34 cellular contexts compared by ENCODE assay signal in the genomic region with DNA sequence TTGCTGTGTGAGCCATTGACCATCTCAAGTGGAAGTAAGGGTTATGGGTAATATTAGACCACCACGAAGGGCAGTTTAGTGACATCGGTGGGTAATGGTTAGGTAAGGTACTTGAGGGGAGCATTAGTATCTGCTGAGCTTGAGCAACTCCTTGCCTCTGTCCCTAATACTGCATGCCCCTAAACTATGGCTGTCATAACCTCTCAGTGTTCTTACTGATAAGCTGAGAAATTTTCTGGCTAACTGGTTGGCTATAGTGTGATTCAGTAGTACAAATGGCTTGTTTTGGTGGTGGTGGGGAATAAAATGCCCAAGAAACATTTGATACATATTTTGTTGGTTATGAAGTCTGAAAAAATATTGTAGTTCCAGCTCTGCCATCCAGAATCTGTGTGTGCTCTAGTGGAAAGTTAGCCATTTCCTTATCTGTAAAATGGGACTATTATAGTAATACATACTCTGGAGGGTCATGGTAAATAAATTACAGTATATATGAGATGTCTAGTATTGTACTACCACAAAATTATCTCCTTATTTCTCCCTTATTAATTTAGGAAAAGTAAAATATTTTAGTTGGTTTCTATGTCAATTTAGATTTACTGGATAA.
DNase-seq lines count a peak whose midpoint lies in the region; ATAC-seq and TF ChIP-seq lines count a peak whose summit lies in the region.
"Had no signal": no experiment of that assay in that cellular context is flagged by ENCODE, and none has a peak within 500 bp of the region (broad histone marks: within the 10 kb centered on the region; RNA-seq: fewer than 3 reads in every experiment).

No MANE protein-coding gene starts in this region.

- POLR2A ChIA-PET in IMR-90 (lab: Charles Lee; ENCODE audit: unreplicated experiment) = no interaction called here

- no peak overlapping the region for H3K4me3 Mint-ChIP-seq in activated naive CD4-positive, alpha-beta T cell treated with anti-CD3 and anti-CD28 coated beads, Interleukin-2, amount 50 U/mL, for 24 hours
- H3K4me3 Mint-ChIP-seq in activated naive CD4-positive, alpha-beta T cell treated with anti-CD3 and anti-CD28 coated beads, Interleukin-2, amount 10 ng/mL, durations not matched to agents 7 days and 5 days = no peak overlapping the region
- H3K4me3 Mint-ChIP-seq in activated naive CD8-positive, alpha-beta T cell treated with anti-CD3 and anti-CD28 coated beads, Interleukin-2, amount 50 U/mL, for 24 hours = no peak overlapping the region
- H3K4me3 Mint-ChIP-seq in stimulated activated effector memory CD8-positive, alpha-beta T cell treated with anti-CD3 and anti-CD28 coated beads, Interleukin-12 subunit alpha, Interleukin-12 subunit beta, amount 100 ng/mL, for 72 hours = no peak overlapping the region
- H3K4me3 Mint-ChIP-seq: activated CD8-positive, alpha-beta memory T cell treated with anti-CD3 and anti-CD28 coated beads, Interleukin-2, amount 10 ng/mL, durations not matched to agents 7 days and 5 days; activated T-helper 1 cell treated with anti-CD3 and anti-CD28 coated beads, Interleukin-12 subunit alpha, Interleukin-12 subunit beta, Interleukin-2, Interleukin-4 antibody, amounts not matched to agents 30 ng/mL and 10 ng/mL and 1 ng/mL, durations not matched to agents 14 hours and 24 hours and 36 hours had no signal

- H3K23ac ChIP-seq in IMR-90 (ENCODE audit: low read depth, low read length) = no peak overlapping the region

- no peaks in the 10 kb centered on the region for H3K36me3 ChIP-seq in IMR-90 (ENCODE audit: control insufficient read depth, insufficient read depth, low read length)
- no peaks in the 10 kb centered on the region for H3K36me3 ChIP-seq in BE2C
- H3K36me3 ChIP-seq: HAP-1, neutrophil, Peyer's patch, prostate gland, SJCRH30 had no signal

- no TSS peak for BruUV-seq in IMR-90 (replicated peaks; lab: Mats Ljungman, UMichigan)

- TF ChIP-seq POLR2A in IMR-90 (IDR thresholded peaks at IDR 0.05; ENCODE audit: low read depth, low read length) = no peak

- no peak overlapping the region for H4K91ac ChIP-seq in IMR-90 (ENCODE audit: insufficient read depth, low read depth, low read length)

- no peak overlapping the region for H3K9ac ChIP-seq in IMR-90 (ENCODE audit: low read depth, low read length)

- no peak overlapping the region for H3K4ac ChIP-seq in IMR-90 (ENCODE audit: low read depth, low read length)

- H3K56ac ChIP-seq in IMR-90 (ENCODE audit: extremely low read depth, insufficient read depth, low read length) = no peak overlapping the region

- TF ChIP-seq CTCF in IMR-90 (conservative IDR thresholded peaks at IDR 0.05; ENCODE audit: low read depth, low read length) (no peak), BE2C (IDR thresholded peaks at IDR 0.05; ENCODE audit: low read depth, low read length) (no peak)

- DNase-seq in activated naive CD4-positive, alpha-beta T cell treated with anti-CD3 and anti-CD28 coated beads, Interleukin-2, amount 10 ng/mL, durations not matched to agents 7 days and 5 days = no peak
- no peak for DNase-seq in IMR-90
- DNase-seq in activated naive CD8-positive, alpha-beta T cell treated with anti-CD3 and anti-CD28 coated beads, Interleukin-2, amount 50 U/mL, for 24 hours = no peak
- no peak for DNase-seq in stimulated activated effector memory CD8-positive, alpha-beta T cell treated with anti-CD3 and anti-CD28 coated beads, Interleukin-12 subunit alpha, Interleukin-12 subunit beta, amount 100 ng/mL, for 72 hours (ENCODE audit: low spot score in 2 of 2)
- DNase-seq in BE2C = no peak
- DNase-seq in A172 (ENCODE audit: low spot score) = no peak
- DNase-seq in NCI-H524 treated with DMSO at 0.1 percent for 48 hours (lab: John Stamatoyannopoulos, UW) = no peak
- DNase-seq: ACHN; activated CD4-positive, alpha-beta T cell treated with anti-CD3 and anti-CD28 coated beads for 48 hours; activated CD8-positive, alpha-beta memory T cell treated with anti-CD3 and anti-CD28 coated beads, Interleukin-2, amount 10 ng/mL, durations not matched to agents 7 days and 5 days; Caco-2; DMS79 treated with DMSO at 0.1 percent for 48 hours; effector memory CD4-positive, alpha-beta T cell; erythroblast; GDM1; Kasumi-1; NCI-H1436 treated with DMSO at 0.1 percent for 48 hours; NCI-H2081 treated with DMSO at 0.1 percent for 48 hours; NCI-H748 treated with DMSO at 0.1 percent for 48 hours; Peyer's patch; SJCRH30; stimulated activated CD8-positive, alpha-beta memory T cell treated with anti-CD3 and anti-CD28 coated beads, Interleukin-4, amount 100 ng/mL, for 48 hours; SW 1271; T-helper 9 cell had no signal

- CTCF ChIA-PET in activated naive CD4-positive, alpha-beta T cell treated with anti-CD3 and anti-CD28 coated beads, Interleukin-2, amount 10 ng/mL, durations not matched to agents 7 days and 5 days (lab: Charles Lee) = interaction anchor here (1.0 to 2.4 kb wide), 2 partner anchors 231 to 342 kb away, joined by 4 to 7 read pairs; no protein-coding TSS in a partner anchor
- CTCF ChIA-PET in IMR-90 (lab: Yijun Ruan, JAX) = no interaction called here

- WGBS in IMR-90 (ENCODE audit: extremely low coverage in 2 of 2, insufficient read length in 1 of 2), 2 experiments = no CpG with 5 or more reads among the region's 2 CpGs

- no peak overlapping the region for H3K4me2 ChIP-seq in IMR-90 (ENCODE audit: low read depth, low read length)

- H3K18ac ChIP-seq in IMR-90 (ENCODE audit: low read depth, low read length) = no peak overlapping the region

- in situ Hi-C loops in IMR-90 (cut with MboI; ENCODE audit: low sequenced_read_pairs) = no loop called here

- H3K4me3 ChIP-seq in IMR-90 (ENCODE audit: insufficient read depth, low read depth, low read length) = no peak overlapping the region
- no peak overlapping the region for H3K4me3 ChIP-seq in BE2C (ENCODE audit: low read depth, low read length)
- H3K4me3 ChIP-seq: coronary artery, HAP-1, Peyer's patch, prostate gland, SJCRH30, tibial nerve had no signal

- ATAC-seq in IMR-90 (ENCODE audit: low read depth) = no peak
- no peak for ATAC-seq in activated naive CD8-positive, alpha-beta T cell treated with anti-CD3 and anti-CD28 coated beads, Interleukin-2, amount 50 U/mL, for 24 hours
- no peak for ATAC-seq in stimulated activated effector memory CD8-positive, alpha-beta T cell treated with anti-CD3 and anti-CD28 coated beads, Interleukin-12 subunit alpha, Interleukin-12 subunit beta, amount 100 ng/mL, for 72 hours
- ATAC-seq: activated CD8-positive, alpha-beta memory T cell treated with anti-CD3 and anti-CD28 coated beads, Interleukin-2, amount 10 ng/mL, durations not matched to agents 7 days and 5 days; left lobe of liver; sciatic nerve had no signal

- peaks cover 10% of the 10 kb centered on the region for H3K36me3 Mint-ChIP-seq in activated naive CD4-positive, alpha-beta T cell treated with anti-CD3 and anti-CD28 coated beads, Interleukin-2, amount 50 U/mL, for 24 hours
- peaks cover 33% of the 10 kb centered on the region for H3K36me3 Mint-ChIP-seq in activated naive CD4-positive, alpha-beta T cell treated with anti-CD3 and anti-CD28 coated beads, Interleukin-2, amount 10 ng/mL, durations not matched to agents 7 days and 5 days
- peaks cover 31% of the 10 kb centered on the region for H3K36me3 Mint-ChIP-seq in activated naive CD8-positive, alpha-beta T cell treated with anti-CD3 and anti-CD28 coated beads, Interleukin-2, amount 50 U/mL, for 24 hours (ENCODE audit: low read depth)
- H3K36me3 Mint-ChIP-seq in stimulated activated effector memory CD8-positive, alpha-beta T cell treated with anti-CD3 and anti-CD28 coated beads, Interleukin-12 subunit alpha, Interleukin-12 subunit beta, amount 100 ng/mL, for 72 hours = peaks cover 42% of the 10 kb centered on the region

- dilution Hi-C loops in IMR-90 (cut with HindIII; ENCODE audit: low sequenced_read_pairs, unreplicated experiment) = no loop called here

- H2AK5ac ChIP-seq in IMR-90 (ENCODE audit: low read depth, low read length) = no peak overlapping the region

- H2AK9ac ChIP-seq in IMR-90 (replicated peaks; ENCODE audit: low read depth, low read length, poor library complexity) = no peak overlapping the region

- no peaks in the 10 kb centered on the region; the same call in 1 of the 2 replicates for H4K20me1 ChIP-seq in IMR-90 (ENCODE audit: insufficient read depth, low read length)

- no peak overlapping the region for H2BK5ac ChIP-seq in IMR-90 (ENCODE audit: low read depth, low read length, poor library complexity, severe bottlenecking)

- H3K4me1 ChIP-seq in IMR-90 (ENCODE audit: control insufficient read depth, insufficient read depth, low read length) = peaks cover 5% of the 10 kb centered on the region
- no peaks in the 10 kb centered on the region for H3K4me1 ChIP-seq in BE2C
- H3K4me1 ChIP-seq: Caco-2, HAP-1, prostate gland, SJCRH30 had no signal

- peaks cover 5% of the 10 kb centered on the region; the same call in 1 of the 2 replicates for H3K9me1 ChIP-seq in IMR-90 (ENCODE audit: insufficient read depth, low read length)

- no peak overlapping the region for H4K8ac ChIP-seq in IMR-90 (ENCODE audit: low read depth in 2 of 2, low read length in 2 of 2)

- intact Hi-C loops in IMR-90 (cut with micrococcal nuclease) = no loop called here

- H3K9me3 ChIP-seq in IMR-90 (ENCODE audit: control insufficient read depth, insufficient read depth, low read length) (no peaks in the 10 kb centered on the region), BE2C (no peaks in the 10 kb centered on the region)
- H3K9me3 ChIP-seq: Caco-2, HAP-1, neutrophil, Peyer's patch, prostate gland, SJCRH30, tibial nerve had no signal

- H3K27me3 Mint-ChIP-seq in activated naive CD4-positive, alpha-beta T cell treated with anti-CD3 and anti-CD28 coated beads, Interleukin-2, amount 50 U/mL, for 24 hours = no peaks in the 10 kb centered on the region
- H3K27me3 Mint-ChIP-seq in activated naive CD4-positive, alpha-beta T cell treated with anti-CD3 and anti-CD28 coated beads, Interleukin-2, amount 10 ng/mL, durations not matched to agents 7 days and 5 days = no peaks in the 10 kb centered on the region
- no peaks in the 10 kb centered on the region for H3K27me3 Mint-ChIP-seq in activated naive CD8-positive, alpha-beta T cell treated with anti-CD3 and anti-CD28 coated beads, Interleukin-2, amount 50 U/mL, for 24 hours
- H3K27me3 Mint-ChIP-seq: activated CD8-positive, alpha-beta memory T cell treated with anti-CD3 and anti-CD28 coated beads, Interleukin-2, amount 10 ng/mL, durations not matched to agents 7 days and 5 days had no signal

- H2BK20ac ChIP-seq in IMR-90 (ENCODE audit: low read depth, low read length) = no peak overlapping the region

- H3K27ac Mint-ChIP-seq in activated naive CD4-positive, alpha-beta T cell treated with anti-CD3 and anti-CD28 coated beads, Interleukin-2, amount 50 U/mL, for 24 hours = peak overlapping the region; percentile 74
- no peak overlapping the region for H3K27ac Mint-ChIP-seq in activated naive CD4-positive, alpha-beta T cell treated with anti-CD3 and anti-CD28 coated beads, Interleukin-2, amount 10 ng/mL, durations not matched to agents 7 days and 5 days
- peak overlapping the region; percentile 78 for H3K27ac Mint-ChIP-seq in activated naive CD8-positive, alpha-beta T cell treated with anti-CD3 and anti-CD28 coated beads, Interleukin-2, amount 50 U/mL, for 24 hours
- peak overlapping the region; percentile 24 for H3K27ac Mint-ChIP-seq in stimulated activated effector memory CD8-positive, alpha-beta T cell treated with anti-CD3 and anti-CD28 coated beads, Interleukin-12 subunit alpha, Interleukin-12 subunit beta, amount 100 ng/mL, for 72 hours

- H2AFZ ChIP-seq in IMR-90 (replicated peaks; ENCODE audit: low read length, poor library complexity) = no peak overlapping the region

- 0 out of 2 replicates have a peak overlapping the region, but pooled peaks have one; percentile 35 for H3K14ac ChIP-seq in IMR-90 (replicated peaks; ENCODE audit: low read depth, low read length)

- peaks cover 10 to 25% of the 10 kb centered on the region in 2 experiments; a peak in 3 of 4 replicates for H3K79me1 ChIP-seq in IMR-90 (ENCODE audit: low read depth in 1 of 2, low read length in 2 of 2)

- no peaks in the 10 kb centered on the region for H3K9me3 Mint-ChIP-seq in activated naive CD4-positive, alpha-beta T cell treated with anti-CD3 and anti-CD28 coated beads, Interleukin-2, amount 50 U/mL, for 24 hours
- no peaks in the 10 kb centered on the region for H3K9me3 Mint-ChIP-seq in activated naive CD4-positive, alpha-beta T cell treated with anti-CD3 and anti-CD28 coated beads, Interleukin-2, amount 10 ng/mL, durations not matched to agents 7 days and 5 days
- H3K9me3 Mint-ChIP-seq in activated naive CD8-positive, alpha-beta T cell treated with anti-CD3 and anti-CD28 coated beads, Interleukin-2, amount 50 U/mL, for 24 hours = no peaks in the 10 kb centered on the region
- H3K9me3 Mint-ChIP-seq in stimulated activated effector memory CD8-positive, alpha-beta T cell treated with anti-CD3 and anti-CD28 coated beads, Interleukin-12 subunit alpha, Interleukin-12 subunit beta, amount 100 ng/mL, for 72 hours = no peaks in the 10 kb centered on the region
- H3K9me3 Mint-ChIP-seq: activated T-helper 1 cell treated with anti-CD3 and anti-CD28 coated beads, Interleukin-12 subunit alpha, Interleukin-12 subunit beta, Interleukin-2, Interleukin-4 antibody, amounts not matched to agents 30 ng/mL and 10 ng/mL and 1 ng/mL, durations not matched to agents 14 hours and 24 hours and 36 hours had no signal

- H4K5ac ChIP-seq in IMR-90 (ENCODE audit: low read depth, low read length) = no peak overlapping the region

- no peak for TF ChIP-seq RAD21 in IMR-90 (IDR thresholded peaks at IDR 0.05; ENCODE audit: low read length)

- peaks cover 52% of the 10 kb centered on the region for H3K4me1 Mint-ChIP-seq in activated naive CD4-positive, alpha-beta T cell treated with anti-CD3 and anti-CD28 coated beads, Interleukin-2, amount 50 U/mL, for 24 hours
- H3K4me1 Mint-ChIP-seq in activated naive CD4-positive, alpha-beta T cell treated with anti-CD3 and anti-CD28 coated beads, Interleukin-2, amount 10 ng/mL, durations not matched to agents 7 days and 5 days = peaks cover 44% of the 10 kb centered on the region
- peaks cover 71% of the 10 kb centered on the region for H3K4me1 Mint-ChIP-seq in activated naive CD8-positive, alpha-beta T cell treated with anti-CD3 and anti-CD28 coated beads, Interleukin-2, amount 50 U/mL, for 24 hours
- H3K4me1 Mint-ChIP-seq in stimulated activated effector memory CD8-positive, alpha-beta T cell treated with anti-CD3 and anti-CD28 coated beads, Interleukin-12 subunit alpha, Interleukin-12 subunit beta, amount 100 ng/mL, for 72 hours = peaks cover 43% of the 10 kb centered on the region

- H3K27me3 ChIP-seq in IMR-90 (ENCODE audit: control insufficient read depth, insufficient read depth, low read length) (no peaks in the 10 kb centered on the region), BE2C (no peaks in the 10 kb centered on the region)
- H3K27me3 ChIP-seq: neutrophil, Peyer's patch, SJCRH30, tibial nerve had no signal

- H3K27ac ChIP-seq in IMR-90 (ENCODE audit: insufficient read depth, low read length) = no peak overlapping the region
- H3K27ac ChIP-seq: coronary artery, neutrophil, Peyer's patch, prostate gland, SJCRH30, tibial nerve, VCaP had no signal

- H2BK120ac ChIP-seq in IMR-90 (ENCODE audit: low read depth, low read length) = no peak overlapping the region

- H2BK15ac ChIP-seq in IMR-90 (ENCODE audit: low read depth, low read length) = no peak overlapping the region
